22 cellular contexts compared by ENCODE assay signal in genomic region chr5:122864842-122865241, GRCh38. TPM values are rescaled to one million over a fixed set of nuclear protein-coding genes. Genes with fewer than 3 reads are reported as not detected.
DNase-seq lines count a peak whose midpoint lies in the region; ATAC-seq, FAIRE-seq and TF ChIP-seq lines count a peak whose summit lies in the region.
"Had no signal": no experiment of that assay in that cellular context is flagged by ENCODE, and none has a peak within 500 bp of the region (broad histone marks: within the 10 kb centered on the region; RNA-seq: fewer than 3 reads in every experiment).

No MANE protein-coding gene starts in this region.

- H3K27ac ChIP-seq in CD4-positive, CD25-positive, alpha-beta regulatory T cell (ENCODE audit: insufficient read depth, low read length, poor library complexity, severe bottlenecking), result peak overlapping the region; percentile 30
- H3K27ac ChIP-seq in H1 (ENCODE audit: low read depth, low read length), result no peak overlapping the region
- no peak overlapping the region for H3K27ac ChIP-seq in esophagus squamous epithelium
- H3K27ac ChIP-seq: A549 had no signal

- H3K4me1 Mint-ChIP-seq in activated CD8-positive, alpha-beta memory T cell treated with anti-CD3 and anti-CD28 coated beads, Interleukin-2, amount 10 ng/mL, durations not matched to agents 7 days and 5 days, result peaks cover 13% of the 10 kb centered on the region
- H3K4me1 Mint-ChIP-seq in CD4-positive, CD25-positive, alpha-beta regulatory T cell, result peaks cover 10 to 16% (median 12%) of the 10 kb centered on the region in 4 donors
- H3K4me1 Mint-ChIP-seq in activated CD4-positive, alpha-beta memory T cell treated with anti-CD3 and anti-CD28 coated beads, Interleukin-2, amount 10 ng/mL, durations not matched to agents 7 days and 5 days, result peaks cover 18% of the 10 kb centered on the region

- H4K8ac ChIP-seq in H1 (ENCODE audit: extremely low read depth, insufficient read depth, low read length), result no peak overlapping the region

- CTCF ChIA-PET in activated CD8-positive, alpha-beta memory T cell treated with anti-CD3 and anti-CD28 coated beads, Interleukin-2, amount 10 ng/mL, durations not matched to agents 7 days and 5 days (lab: Charles Lee), result no interaction called here
- CTCF ChIA-PET in activated CD4-positive, alpha-beta memory T cell treated with anti-CD3 and anti-CD28 coated beads, Interleukin-2, amount 10 ng/mL, durations not matched to agents 7 days and 5 days (lab: Charles Lee), result no interaction called here
- CTCF ChIA-PET in H1 (lab: Charles Lee; ENCODE audit: partially characterized antibody), result no interaction called here

- WGBS in H1 (ENCODE audit: extremely low coverage in 1 of 2, insufficient coverage in 1 of 2, insufficient read length in 1 of 2, insufficient replicate concordance in 2 of 2, low coverage in 1 of 2, low lambda C conversion rate in 2 of 2, missing lambda C conversion rate in 1 of 2), 2 experiments, result 93% methylated on average over 1 of the region's 1 CpG; no CpG with 5 or more reads in 1 of the 2 experiments
- 100% methylated on average over 1 of the region's 1 CpG for WGBS in esophagus squamous epithelium, 2 donors

- intact Hi-C loops in esophagus squamous epithelium (cut with DNase I), result no loop called here

- no peak for FAIRE-seq in H1 (lab: Jason Lieb, UNC)
- FAIRE-seq: A549, G401.6, GM12878, GM19239, H54 had no signal

- no peak overlapping the region for H3K4ac ChIP-seq in H1 (replicated peaks; ENCODE audit: insufficient read length, low read depth, low read length)

- H3K79me2 ChIP-seq in H1 (ENCODE audit: control insufficient read depth in 1 of 2, insufficient read depth in 2 of 2, low read length in 2 of 2), result no peaks in the 10 kb centered on the region; a peak in 1 of 4 replicates

- 0 out of 2 replicates have a peak overlapping the region, but pooled peaks have one; percentile 47 for H2BK15ac ChIP-seq in H1 (ENCODE audit: low read length)

- no peak overlapping the region for H3K4me2 ChIP-seq in H1 (ENCODE audit: insufficient read depth in 1 of 2, low read depth in 2 of 2, low read length in 2 of 2)
- H3K4me2 ChIP-seq: A549, GM23338 had no signal

- peaks cover 8% of the 10 kb centered on the region for H3K4me1 ChIP-seq in CD4-positive, CD25-positive, alpha-beta regulatory T cell (ENCODE audit: control insufficient read depth, insufficient read depth, low read length, poor library complexity, severe bottlenecking)
- H3K4me1 ChIP-seq in H1 (replicated peaks in 1 of 4; ENCODE audit: control insufficient read depth in 3 of 4, insufficient read depth in 4 of 4, low read length in 3 of 4) (no peaks in the 10 kb centered on the region; a peak in 2 of 7 replicates), esophagus squamous epithelium (no peaks in the 10 kb centered on the region)
- H3K4me1 ChIP-seq: A549 had no signal

- H2BK20ac ChIP-seq in H1 (ENCODE audit: low read length), result no peak overlapping the region

- H2BK5ac ChIP-seq in H1 (ENCODE audit: low read depth, low read length), result no peak overlapping the region

- H3K23me2 ChIP-seq in H1 (ENCODE audit: low read depth, low read length), result peaks cover 2% of the 10 kb centered on the region; the same call in 1 of the 2 replicates

- H3K14ac ChIP-seq in H1 (ENCODE audit: insufficient read length), result no peak overlapping the region

- no peaks in the 10 kb centered on the region for H3K9me3 ChIP-seq in CD4-positive, CD25-positive, alpha-beta regulatory T cell (ENCODE audit: control insufficient read depth in 2 of 2, low read length in 2 of 2)
- H3K9me3 ChIP-seq in H1 (ENCODE audit: insufficient read depth in 2 of 2, low read depth in 1 of 2, low read length in 1 of 2) (no peaks in the 10 kb centered on the region), esophagus squamous epithelium (no peaks in the 10 kb centered on the region)
- H3K9me3 ChIP-seq: A549, Caco-2, HAP-1 had no signal

- TF ChIP-seq RAD21 in H1 (IDR thresholded peaks at IDR 0.05 in 1 of 2, conservative IDR thresholded peaks at IDR 0.05 in 1 of 2; ENCODE audit: low read depth in 2 of 2, low read length in 2 of 2), result no peak

- peaks cover 3% of the 10 kb centered on the region for H3K36me3 ChIP-seq in CD4-positive, CD25-positive, alpha-beta regulatory T cell (ENCODE audit: control insufficient read depth, insufficient read depth, low read length)
- H3K36me3 ChIP-seq in H1 (ENCODE audit: control insufficient read depth in 2 of 4, insufficient read depth in 4 of 4, low read length in 3 of 4) (no peaks in the 10 kb centered on the region; a peak in 1 of 8 replicates), esophagus squamous epithelium (peaks cover 0 to 30% (median 0%) of the 10 kb centered on the region in 3 donors)
- H3K36me3 ChIP-seq: HAP-1 had no signal

- DNase-seq in activated CD8-positive, alpha-beta memory T cell treated with anti-CD3 and anti-CD28 coated beads, Interleukin-2, amount 10 ng/mL, durations not matched to agents 7 days and 5 days, result no peak
- DNase-seq in activated CD8-positive, alpha-beta memory T cell treated with anti-CD3 and anti-CD28 coated beads, Interleukin-2, amount 50 U/mL, for 48 hours, result no peak
- no peak for DNase-seq in CD4-positive, CD25-positive, alpha-beta regulatory T cell
- no peak for DNase-seq in activated CD4-positive, alpha-beta memory T cell treated with anti-CD3 and anti-CD28 coated beads, Interleukin-2, amount 10 ng/mL, durations not matched to agents 7 days and 5 days
- DNase-seq in H1 (ENCODE audit: low read depth in 1 of 2, low spot score in 2 of 2) (no peak), esophagus squamous epithelium (lab: John Stamatoyannopoulos, UW) (no peak)
- DNase-seq: 8988T; ACHN; C1 segment of cervical spinal cord; Caco-2; CD8-positive, alpha-beta T cell; DMS153; DND-41; HFFc6 had no signal

- H2AFZ ChIP-seq in H1 (ENCODE audit: low read length), result no peak overlapping the region
- H2AFZ ChIP-seq: GM23338 had no signal

- H3K23ac ChIP-seq in H1 (ENCODE audit: insufficient read length), result no peak overlapping the region

- H3K27ac Mint-ChIP-seq in activated CD8-positive, alpha-beta memory T cell treated with anti-CD3 and anti-CD28 coated beads, Interleukin-2, amount 10 ng/mL, durations not matched to agents 7 days and 5 days, result peak overlapping the region; percentile 61
- H3K27ac Mint-ChIP-seq in CD4-positive, CD25-positive, alpha-beta regulatory T cell, result peak overlapping the region in 2 of 3 donors; percentile 3 to 37
- peak overlapping the region; percentile 54 for H3K27ac Mint-ChIP-seq in activated CD4-positive, alpha-beta memory T cell treated with anti-CD3 and anti-CD28 coated beads, Interleukin-2, amount 10 ng/mL, durations not matched to agents 7 days and 5 days
- H3K27ac Mint-ChIP-seq: CD8-positive, alpha-beta T cell; GM23338; HFFc6 had no signal

- no peak overlapping the region for H3K4me3 Mint-ChIP-seq in activated CD8-positive, alpha-beta memory T cell treated with anti-CD3 and anti-CD28 coated beads, Interleukin-2, amount 10 ng/mL, durations not matched to agents 7 days and 5 days
- peak overlapping the region; percentile 1 to 48 (median 20) for H3K4me3 Mint-ChIP-seq in CD4-positive, CD25-positive, alpha-beta regulatory T cell
- no peak overlapping the region for H3K4me3 Mint-ChIP-seq in activated CD4-positive, alpha-beta memory T cell treated with anti-CD3 and anti-CD28 coated beads, Interleukin-2, amount 10 ng/mL, durations not matched to agents 7 days and 5 days
- H3K4me3 Mint-ChIP-seq: CD8-positive, alpha-beta T cell; GM23338; HFFc6 had no signal

- TF ChIP-seq EP300 in H1 (IDR thresholded peaks at IDR 0.05; ENCODE audit: borderline replicate concordance in 1 of 2, low read depth in 2 of 2, low read length in 2 of 2), result no peak

- no peak for ATAC-seq in activated CD8-positive, alpha-beta memory T cell treated with anti-CD3 and anti-CD28 coated beads, Interleukin-2, amount 10 ng/mL, durations not matched to agents 7 days and 5 days
- ATAC-seq in CD4-positive, CD25-positive, alpha-beta regulatory T cell (ENCODE audit: low read depth in 2 of 2), result no peak
- no peak for ATAC-seq in GM21717 (IDR thresholded peaks at IDR 0.05; ENCODE audit: unreplicated experiment)
- ATAC-seq: A549; CD8-positive, alpha-beta T cell; GM12878; GM23338 had no signal

- POLR2A ChIA-PET in activated CD4-positive, alpha-beta memory T cell treated with anti-CD3 and anti-CD28 coated beads, Interleukin-2, amount 10 ng/mL, durations not matched to agents 7 days and 5 days (lab: Charles Lee), result interaction anchor here (2.7 kb wide), 1 partner anchor 20 kb away, joined by 11 read pairs; the partner anchor contains the start of gene SNX24
- POLR2A ChIA-PET in H1 (lab: Charles Lee; ENCODE audit: partially characterized antibody), result interaction anchor here (1.4 kb wide), 1 partner anchor 15 kb away, joined by 5 read pairs; no protein-coding TSS in a partner anchor

- H3K9me3 Mint-ChIP-seq in activated CD8-positive, alpha-beta memory T cell treated with anti-CD3 and anti-CD28 coated beads, Interleukin-2, amount 10 ng/mL, durations not matched to agents 7 days and 5 days (ENCODE audit: low read depth), result no peaks in the 10 kb centered on the region
- peaks cover 0 to 10% (median 0%) of the 10 kb centered on the region in 7 donors for H3K9me3 Mint-ChIP-seq in CD4-positive, CD25-positive, alpha-beta regulatory T cell
- peaks cover 4% of the 10 kb centered on the region for H3K9me3 Mint-ChIP-seq in activated CD4-positive, alpha-beta memory T cell treated with anti-CD3 and anti-CD28 coated beads, Interleukin-2, amount 10 ng/mL, durations not matched to agents 7 days and 5 days
- H3K9me3 Mint-ChIP-seq: CD8-positive, alpha-beta T cell; GM23338; HFFc6 had no signal

- H3K36me3 Mint-ChIP-seq in activated CD8-positive, alpha-beta memory T cell treated with anti-CD3 and anti-CD28 coated beads, Interleukin-2, amount 10 ng/mL, durations not matched to agents 7 days and 5 days, result no peaks in the 10 kb centered on the region
- H3K36me3 Mint-ChIP-seq in CD4-positive, CD25-positive, alpha-beta regulatory T cell, result no peaks in the 10 kb centered on the region
- peaks cover 9% of the 10 kb centered on the region for H3K36me3 Mint-ChIP-seq in activated CD4-positive, alpha-beta memory T cell treated with anti-CD3 and anti-CD28 coated beads, Interleukin-2, amount 10 ng/mL, durations not matched to agents 7 days and 5 days (ENCODE audit: low read depth)
- H3K36me3 Mint-ChIP-seq: CD8-positive, alpha-beta T cell had no signal

- H3K18ac ChIP-seq in H1 (ENCODE audit: extremely low read depth, low read length), result no peak overlapping the region

- no peak overlapping the region for H3K56ac ChIP-seq in H1 (replicated peaks; ENCODE audit: insufficient read length, low read depth, low read length)

- H4K91ac ChIP-seq in H1 (replicated peaks; ENCODE audit: insufficient read length, low read length), result no peak overlapping the region

- H3K4me3 ChIP-seq in CD4-positive, CD25-positive, alpha-beta regulatory T cell (ENCODE audit: low read depth, low read length), result no peak overlapping the region
- no peak overlapping the region for H3K4me3 ChIP-seq in H1 (ENCODE audit: extremely low read depth in 1 of 4, insufficient read depth in 2 of 4, low read depth in 3 of 4, low read length in 4 of 4)
- H3K4me3 ChIP-seq in esophagus squamous epithelium, result no peak overlapping the region
- H3K4me3 ChIP-seq: A549, GM12878, GM23338, HAP-1 had no signal

- no peaks in the 10 kb centered on the region for H4K20me1 ChIP-seq in H1 (replicated peaks in 1 of 2; ENCODE audit: control insufficient read depth in 1 of 2, insufficient read depth in 2 of 2, low read length in 2 of 2)

- no peak overlapping the region for H3K9ac ChIP-seq in H1 (replicated peaks in 1 of 4; ENCODE audit: extremely low read depth in 1 of 4, low read depth in 3 of 4, low read length in 3 of 4)

- H3K27me3 ChIP-seq in CD4-positive, CD25-positive, alpha-beta regulatory T cell (ENCODE audit: control insufficient read depth, insufficient read depth, low read length), result no peaks in the 10 kb centered on the region
- H3K27me3 ChIP-seq in H1 (replicated peaks in 1 of 4; ENCODE audit: control insufficient read depth in 3 of 4, extremely low read depth in 1 of 4, insufficient read depth in 3 of 4, low read length in 3 of 4) (no peaks in the 10 kb centered on the region), esophagus squamous epithelium (no peaks in the 10 kb centered on the region)

- H2BK120ac ChIP-seq in H1 (replicated peaks; ENCODE audit: low read depth, low read length), result no peak overlapping the region

- no peak overlapping the region; the same call in 1 of the 2 replicates for H2AK5ac ChIP-seq in H1 (ENCODE audit: low read depth, low read length)

- H4K5ac ChIP-seq in H1 (ENCODE audit: insufficient read length, low read depth, low read length), result no peak overlapping the region

- no peaks in the 10 kb centered on the region for H3K27me3 Mint-ChIP-seq in activated CD8-positive, alpha-beta memory T cell treated with anti-CD3 and anti-CD28 coated beads, Interleukin-2, amount 10 ng/mL, durations not matched to agents 7 days and 5 days
- H3K27me3 Mint-ChIP-seq in CD4-positive, CD25-positive, alpha-beta regulatory T cell, result no peaks in the 10 kb centered on the region
- no peaks in the 10 kb centered on the region for H3K27me3 Mint-ChIP-seq in activated CD4-positive, alpha-beta memory T cell treated with anti-CD3 and anti-CD28 coated beads, Interleukin-2, amount 10 ng/mL, durations not matched to agents 7 days and 5 days

- no peak overlapping the region for H2BK12ac ChIP-seq in H1 (ENCODE audit: low read depth, low read length)

- TF ChIP-seq POLR2A in H1 (IDR thresholded peaks at IDR 0.05; ENCODE audit: control extremely low read depth in 1 of 2, low read depth in 2 of 2, low read length in 2 of 2) (no peak), esophagus squamous epithelium (IDR thresholded peaks at IDR 0.05) (no peak)

- TF ChIP-seq CTCF in H1 (IDR thresholded peaks at IDR 0.05; ENCODE audit: control extremely low read depth in 1 of 3, insufficient read depth in 1 of 3, low read depth in 1 of 3, low read length in 3 of 3) (no peak), esophagus squamous epithelium (IDR thresholded peaks at IDR 0.05) (no peak)

- no peaks in the 10 kb centered on the region for H3K79me1 ChIP-seq in H1 (ENCODE audit: low read depth, low read length)

RNA-seq across cellular contexts. Expression of gene SNX24, which starts 19.4 kb away (rescaled TPM):
- 1 to 10 TPM; 1.8 to 4.2 TPM for total RNA-seq in activated CD8-positive, alpha-beta memory T cell treated with anti-CD3 and anti-CD28 coated beads, Interleukin-2, amount 10 ng/mL, durations not matched to agents 7 days and 5 days
- total RNA-seq in CD4-positive, CD25-positive, alpha-beta regulatory T cell, result 14.2 TPM
- polyA plus RNA-seq in CD4-positive, CD25-positive, alpha-beta regulatory T cell, result 10 to 100 TPM in 2 of 4 donors, 1 to 10 TPM in 2; 7.8 to 22.0 (median 10.1) TPM
- total RNA-seq in activated CD4-positive, alpha-beta memory T cell treated with anti-CD3 and anti-CD28 coated beads, Interleukin-2, amount 10 ng/mL, durations not matched to agents 7 days and 5 days, result 1 to 10 TPM; 8.8 to 9.2 TPM
- 14.3 and 16.0 TPM in 2 replicates for total RNA-seq in H1 (2021; fragmentation: NEBNext Ultra II Directional; extraction: Animal tissue kit (Norgen Biotek cat#: 25700))
- 4.8 and 7.3 TPM in 2 replicates for polyA plus RNA-seq in H1 (2011; rRNA removed)
- 8.1 TPM for polyA plus RNA-seq in H1 (2011; cell fraction: cytosol; rRNA removed)
- 7.7 TPM for polyA plus RNA-seq in H1 (2011; cell fraction: nucleus; rRNA removed)
- polyA plus RNA-seq in H1 (2012, experiment 1 of 2), result 9.7 to 16.3 TPM (median 11.0 TPM) in 4 replicates
- polyA plus RNA-seq in H1 (2012, experiment 2 of 2), result 8.2 TPM
- 19.2 TPM for polyA plus RNA-seq in H1 (2013, experiment 1 of 2)
- polyA plus RNA-seq in H1 (2013, experiment 2 of 2), result 19.0 TPM
- polyA minus RNA-seq in H1 (2011; rRNA and poly(A)+ RNA removed), result 7.0 and 9.5 TPM in 2 replicates
- 7.6 TPM for polyA minus RNA-seq in H1 (2011; cell fraction: cytosol; rRNA and poly(A)+ RNA removed)
- 7.1 TPM for polyA minus RNA-seq in H1 (2011; cell fraction: nucleus; rRNA and poly(A)+ RNA removed)
- total RNA-seq in esophagus squamous epithelium, result 10 to 100 TPM; 24.4 to 35.3 (median 28.6) TPM

Comparison
In these comparisons a context has a peak if more than half of its experiments do, and no peak if none do; other contexts are left out.
1. H3K4me3 Mint-ChIP-seq: peak in CD4-positive, CD25-positive, alpha-beta regulatory T cell (4 of 4); none in activated CD8-positive, alpha-beta memory T cell treated with anti-CD3 and anti-CD28 coated beads, Interleukin-2, amount 10 ng/mL, durations not matched to agents 7 days and 5 days (single experiment) and activated CD4-positive, alpha-beta memory T cell treated with anti-CD3 and anti-CD28 coated beads, Interleukin-2, amount 10 ng/mL, durations not matched to agents 7 days and 5 days (single experiment).
2. Peak in every context shown above with its lines, with median percentiles within 50 percentile points of each other: H3K27ac Mint-ChIP-seq.